In the genomic region with DNA sequence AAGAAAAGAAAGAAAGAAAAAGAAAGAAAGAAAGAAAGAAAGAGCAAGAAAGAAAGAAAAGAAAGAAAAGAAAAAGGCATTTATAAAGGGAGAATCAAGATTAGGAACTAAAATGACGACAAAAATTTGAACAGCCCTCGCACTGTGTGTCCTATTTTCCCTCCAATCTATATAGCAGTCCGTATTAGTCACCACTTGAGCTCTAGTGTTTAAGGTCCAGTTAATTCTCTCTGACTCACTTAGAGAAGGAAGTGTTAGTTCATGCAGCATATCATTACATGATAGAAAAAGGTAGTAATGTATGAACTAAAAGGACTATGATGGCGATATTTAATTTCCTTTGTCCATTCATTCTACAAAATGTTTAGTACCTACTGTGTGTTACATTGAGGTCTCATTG, we compare ENCODE assay signal across 19 cellular contexts.
DNase-seq lines count a peak whose midpoint lies in the region; ATAC-seq and TF ChIP-seq lines count a peak whose summit lies in the region.
"Had no signal": no experiment of that assay in that cellular context is flagged by ENCODE, and none has a peak within 500 bp of the region (broad histone marks: within the 10 kb centered on the region; RNA-seq: fewer than 3 reads in every experiment).

No MANE protein-coding gene starts in this region.

- in situ Hi-C loops in Caki2 (cut with HindIII; ENCODE audit: low pct_unique_long_range_greater_than_20kb, low sequenced_read_pairs) (no loop called here), astrocyte of the spinal cord (cut with HindIII; ENCODE audit: low sequenced_read_pairs) (no loop called here)

- H3K4me3 ChIP-seq in astrocyte of the spinal cord (ENCODE audit: low read depth, low read length), result no peak overlapping the region
- H3K4me3 ChIP-seq: Peyer's patch, vagina had no signal

- no peak for ATAC-seq in GM18873 (IDR thresholded peaks at IDR 0.05; ENCODE audit: low FRiP score, unreplicated experiment)
- ATAC-seq: activated naive CD4-positive, alpha-beta T cell treated with anti-CD3 and anti-CD28 coated beads, Interleukin-2, amount 50 U/mL, for 72 hours; left ventricle myocardium superior; T-cell had no signal

- no peak for TF ChIP-seq CTCF in astrocyte of the spinal cord (IDR thresholded peaks at IDR 0.05; ENCODE audit: low read depth, low read length)

- DNase-seq in Caki2 (ENCODE audit: low read depth) (peak; percentile 43), LHCN-M2 (ENCODE audit: low read depth) (peak; percentile 43), astrocyte of the spinal cord (ENCODE audit: low read depth, low spot score) (peak; percentile 49), glomerular visceral epithelial cell (ENCODE audit: extremely low spot score) (peak; percentile 1), germinal center (ENCODE audit: low spot score) (no peak), amniotic stem cell (lab: John Stamatoyannopoulos, UW) (no peak), NCI-H748 treated with DMSO at 0.1 percent for 48 hours (lab: John Stamatoyannopoulos, UW) (no peak)
- DNase-seq: activated CD4-positive, alpha-beta T cell treated with anti-CD3 and anti-CD28 coated beads, Interleukin-2, amount 50 U/mL, for 4 hours; effector CD8-positive, alpha-beta T cell; GDM1; left ventricle myocardium superior; NCI-H1048; NCI-H69; occipital lobe; Peyer's patch; T-cell had no signal

Comparison
In these comparisons a context has a peak if more than half of its experiments do, and no peak if none do; other contexts are left out.
1. DNase-seq: peak in Caki2 (single experiment), LHCN-M2 (single experiment), astrocyte of the spinal cord (single experiment) and glomerular visceral epithelial cell (single experiment); none in germinal center (single experiment), amniotic stem cell (single experiment) and NCI-H748 treated with DMSO at 0.1 percent for 48 hours (single experiment).